Comparison of ENCODE assay signal across 10 cellular contexts in genomic region chr3:55490194-55490913, GRCh38. TPM values are rescaled to one million over a fixed set of nuclear protein-coding genes. Genes with fewer than 3 reads are reported as not detected.
DNase-seq lines count a peak whose midpoint lies in the region; ATAC-seq and TF ChIP-seq lines count a peak whose summit lies in the region.
"Had no signal": no experiment of that assay in that cellular context is flagged by ENCODE, and none has a peak within 500 bp of the region (broad histone marks: within the 10 kb centered on the region; RNA-seq: fewer than 3 reads in every experiment).

No MANE protein-coding gene starts in this region.

- BruUV-seq in PC-9 (replicated peaks; lab: Mats Ljungman, UMichigan): no TSS peak

- peaks cover 24% of the 10 kb centered on the region for H3K79me2 ChIP-seq in PC-9 (ENCODE audit: low read depth)
- peaks cover 11% of the 10 kb centered on the region for H3K79me2 ChIP-seq in smooth muscle cell (ENCODE audit: low read depth)

- no peak overlapping the region for H3K27ac ChIP-seq in HUES48 (ENCODE audit: low read depth, low read length)
- H3K27ac ChIP-seq in PC-9: peak overlapping the region; percentile 32; the same call in 1 of the 2 replicates
- no peak overlapping the region for H3K27ac ChIP-seq in smooth muscle cell (ENCODE audit: low read depth)

- peaks cover 18% of the 10 kb centered on the region; the same call in 1 of the 2 replicates for H3F3A ChIP-seq in PC-9 (ENCODE audit: insufficient read depth, low read depth)
- H3F3A ChIP-seq in smooth muscle cell (ENCODE audit: low read depth): peaks cover 12% of the 10 kb centered on the region

- H3K9me2 ChIP-seq in PC-9 (ENCODE audit: insufficient read depth): no peaks in the 10 kb centered on the region

- H3K4me1 ChIP-seq in HUES48 (ENCODE audit: control insufficient read depth, insufficient read depth, low read length): peaks cover 19% of the 10 kb centered on the region
- H3K4me1 ChIP-seq in PC-9 (replicated peaks; ENCODE audit: insufficient read depth): peaks cover 26% of the 10 kb centered on the region
- H3K4me1 ChIP-seq in smooth muscle cell (ENCODE audit: low read depth): peaks cover 7% of the 10 kb centered on the region

- peaks cover 69% of the 10 kb centered on the region for H3K27me3 ChIP-seq in HUES48 (ENCODE audit: control insufficient read depth, insufficient read depth, low read length)
- no peaks in the 10 kb centered on the region for H3K27me3 ChIP-seq in PC-9 (ENCODE audit: insufficient read depth, low read depth)
- no peaks in the 10 kb centered on the region for H3K27me3 ChIP-seq in smooth muscle cell (ENCODE audit: low read depth)

- DNase-seq in PC-9 (peak in 1 of 2 experiments; percentile 44), glomerular visceral epithelial cell (ENCODE audit: extremely low spot score) (peak; percentile 21), smooth muscle cell (lab: John Stamatoyannopoulos, UW; ENCODE audit: unreplicated experiment) (no peak), NAMALWA (ENCODE audit: low spot score) (no peak)
- no peak for DNase-seq in effector CD4-positive, alpha-beta T cell
- DNase-seq: activated naive CD4-positive, alpha-beta T cell treated with anti-CD3 and anti-CD28 coated beads, Interleukin-2, amount 50 U/mL, for 16 hours; CD4-positive, CD25-positive, alpha-beta regulatory T cell; KBM-7 had no signal

- H4K20me1 ChIP-seq in PC-9 (ENCODE audit: insufficient read depth) (no peaks in the 10 kb centered on the region), smooth muscle cell (ENCODE audit: low read depth) (no peaks in the 10 kb centered on the region)

- WGBS in smooth muscle cell (ENCODE audit: low lambda C conversion rate): 47% methylated on average over 3 of the region's 3 CpGs

- ATAC-seq in HG02571 (IDR thresholded peaks at IDR 0.05; ENCODE audit: unreplicated experiment): no peak

- H2AFZ ChIP-seq in PC-9 (no peak overlapping the region), smooth muscle cell (ENCODE audit: low read depth) (no peak overlapping the region)

- H3K4me3 ChIP-seq in HUES48 (ENCODE audit: low read depth, low read length) (peak overlapping the region; percentile 67; the same call in 1 of the 2 replicates), PC-9 (no peak overlapping the region), smooth muscle cell (peak overlapping the region; percentile 86)

- POLR2A ChIA-PET in PC-9 (lab: Charles Lee; ENCODE audit: unreplicated experiment): interaction anchor here (0.6 to 1.6 kb wide), 8 partner anchors 15 to 1350 kb away, joined by 3 to 9 read pairs (median 4); no protein-coding TSS in a partner anchor

- peak overlapping the region; percentile 6; the same call in 1 of the 2 replicates for H3K4me2 ChIP-seq in PC-9
- H3K4me2 ChIP-seq in smooth muscle cell: peak overlapping the region; percentile 93

- CTCF ChIA-PET in PC-9 (lab: Charles Lee): no interaction called here

- H3K36me3 ChIP-seq in HUES48 (ENCODE audit: control insufficient read depth, insufficient read depth, low read length): no peaks in the 10 kb centered on the region
- H3K36me3 ChIP-seq in PC-9 (ENCODE audit: low read depth): no peaks in the 10 kb centered on the region
- H3K36me3 ChIP-seq in smooth muscle cell (ENCODE audit: low read depth): no peaks in the 10 kb centered on the region

- TF ChIP-seq CTCF in PC-9 (conservative IDR thresholded peaks at IDR 0.05) (no peak), smooth muscle cell (IDR thresholded peaks at IDR 0.05; ENCODE audit: borderline replicate concordance, insufficient read depth, poor library complexity, severe bottlenecking) (no peak)

- intact Hi-C loops in PC-9 (cut with micrococcal nuclease; ENCODE audit: unreplicated experiment): loop anchor here (1.0 kb wide), 1 partner anchor 82 kb away; no protein-coding TSS in a partner anchor

- H3K9me3 ChIP-seq in HUES48 (ENCODE audit: control insufficient read depth, insufficient read depth, low read length): no peaks in the 10 kb centered on the region
- H3K9me3 ChIP-seq in PC-9 (ENCODE audit: insufficient read depth, low read depth): no peaks in the 10 kb centered on the region
- no peaks in the 10 kb centered on the region for H3K9me3 ChIP-seq in smooth muscle cell (replicated peaks; ENCODE audit: low read depth)

- no peak overlapping the region for H3K9ac ChIP-seq in HUES48 (ENCODE audit: low read depth, low read length)
- H3K9ac ChIP-seq in smooth muscle cell (ENCODE audit: low read depth): no peak overlapping the region

RNA-seq across cellular contexts. Expression of gene WNT5A, which starts 3.2 kb away (rescaled TPM):
- total RNA-seq in PC-9 (2021): 146 and 174 TPM in 2 replicates
- 54.8 and 81.8 TPM in 2 replicates for total RNA-seq in smooth muscle cell
- 12.0 and 20.8 TPM in 2 replicates for polyA plus RNA-seq in smooth muscle cell
- total RNA-seq: CD4-positive, CD25-positive, alpha-beta regulatory T cell had no signal
- polyA plus RNA-seq: CD4-positive, CD25-positive, alpha-beta regulatory T cell had no signal
